Comparison of ENCODE assay signal across 9 cellular contexts in genomic region chr6:81753709-81754678, GRCh38. TPM values are rescaled to one million over a fixed set of nuclear protein-coding genes. Genes with fewer than 3 reads are reported as not detected.
DNase-seq lines count a peak whose midpoint lies in the region; ATAC-seq and TF ChIP-seq lines count a peak whose summit lies in the region.
"Had no signal": no experiment of that assay in that cellular context is flagged by ENCODE, and none has a peak within 500 bp of the region (broad histone marks: within the 10 kb centered on the region; RNA-seq: fewer than 3 reads in every experiment).

No MANE protein-coding gene starts in this region.

- no peaks in the 10 kb centered on the region for H3K36me3 Mint-ChIP-seq in endothelial cell (ENCODE audit: low read depth, unreplicated experiment)

- peak overlapping the region; percentile 79 for H3K4me3 ChIP-seq in mucosa of descending colon

- H3K4me1 Mint-ChIP-seq in endothelial cell (ENCODE audit: unreplicated experiment): peaks cover 17% of the 10 kb centered on the region

- no peak overlapping the region for H3K27ac Mint-ChIP-seq in endothelial cell (ENCODE audit: unreplicated experiment)

- no peaks in the 10 kb centered on the region for H3K9me3 ChIP-seq in mucosa of descending colon

- TF ChIP-seq CTCF in endothelial cell (IDR thresholded peaks at IDR 0.05; ENCODE audit: unreplicated experiment): peak; percentile 75
- peak; percentile 79 for TF ChIP-seq CTCF in mucosa of descending colon (IDR thresholded peaks at IDR 0.05)

- H3K27me3 Mint-ChIP-seq in endothelial cell (ENCODE audit: unreplicated experiment): peaks cover 12% of the 10 kb centered on the region

- no peaks in the 10 kb centered on the region for H3K36me3 ChIP-seq in mucosa of descending colon (ENCODE audit: low read depth)

- H3K4me3 Mint-ChIP-seq in endothelial cell (ENCODE audit: unreplicated experiment): peak overlapping the region; percentile 94

- no peaks in the 10 kb centered on the region for H3K9me3 Mint-ChIP-seq in endothelial cell (ENCODE audit: unreplicated experiment)

- DNase-seq in SIG-M5 treated with dmso at 0.1 percent for 504 hours (lab: John Stamatoyannopoulos, UW; ENCODE audit: unreplicated experiment): peak; percentile 72
- no peak for DNase-seq in SIG-M5 (lab: John Stamatoyannopoulos, UW)
- DNase-seq in NCI-H82 treated with DMSO at 0.1 percent for 48 hours (lab: John Stamatoyannopoulos, UW; ENCODE audit: unreplicated experiment): peak; percentile 24
- DNase-seq in activated CD8-positive, alpha-beta memory T cell treated with anti-CD3 and anti-CD28 coated beads, Interleukin-2, amount 50 U/mL, for 48 hours: peak; percentile 88
- peak; percentile 80 for DNase-seq in endothelial cell (ENCODE audit: low spot score)
- DNase-seq in mucosa of descending colon: peak; percentile 92 to 94 (median 93)
- DNase-seq in stimulated activated CD8-positive, alpha-beta memory T cell treated with anti-CD3 and anti-CD28 coated beads, Interleukin-2, amount 100 ng/mL, for 48 hours (ENCODE audit: low read depth in 2 of 2): peak; percentile 69 to 71
- DNase-seq: DND-41 had no signal

- intact Hi-C loops in mucosa of descending colon (cut with DNase I, micrococcal nuclease): loop anchor here in 1 of 2 donors (5.0 kb wide), 1 partner anchor 512 kb away; no protein-coding TSS in a partner anchor

- peak; percentile 42 for ATAC-seq in HG03135 (IDR thresholded peaks at IDR 0.05; ENCODE audit: unreplicated experiment)
- peak; percentile 65 for ATAC-seq in mucosa of descending colon

- H3K4me1 ChIP-seq in mucosa of descending colon (ENCODE audit: low read depth): no peaks in the 10 kb centered on the region

RNA-seq across cellular contexts. Expression of gene TENT5A, which starts 1.5 kb away (rescaled TPM):
- total RNA-seq in endothelial cell (ENCODE audit: unreplicated experiment) (2.3 TPM), mucosa of descending colon (10 to 100 TPM; 26.3 to 30.4 (median 29.5) TPM)
